Comparison of ENCODE assay signal across 12 cellular contexts in genomic region chr22:47396105-47396504, GRCh38.
DNase-seq lines count a peak whose midpoint lies in the region; ATAC-seq and TF ChIP-seq lines count a peak whose summit lies in the region.
"Had no signal": no experiment of that assay in that cellular context is flagged by ENCODE, and none has a peak within 500 bp of the region (broad histone marks: within the 10 kb centered on the region; RNA-seq: fewer than 3 reads in every experiment).

No MANE protein-coding gene starts in this region.

- no peaks in the 10 kb centered on the region for H3K9me3 ChIP-seq in MG63
- H3K9me3 ChIP-seq: Caco-2 had no signal

- no peak overlapping the region for H3K27ac Mint-ChIP-seq in chondrocyte (ENCODE audit: unreplicated experiment)
- H3K27ac Mint-ChIP-seq: CD8-positive, alpha-beta T cell; HFFc6 had no signal

- H3K36me3 ChIP-seq in MG63, result no peaks in the 10 kb centered on the region

- peak; percentile 48 for DNase-seq in activated effector memory CD4-positive, alpha-beta T cell treated with anti-CD3 and anti-CD28 coated beads, Interleukin-2, amount 50 U/mL, for 16 hours
- no peak for DNase-seq in activated effector memory CD4-positive, alpha-beta T cell treated with Interleukin-2 at 50 U/mL for 16 hours
- DNase-seq in chondrocyte (ENCODE audit: low spot score) (peak; percentile 61), sciatic nerve (ENCODE audit: low spot score) (peak; percentile 35), putamen (ENCODE audit: low spot score) (no peak), NCI-H226 (no peak), MG63 (no peak)
- DNase-seq: ACHN; Caco-2; CD8-positive, alpha-beta T cell; HCEC 1CT; HFFc6 had no signal

- ATAC-seq in sciatic nerve, result no peak
- ATAC-seq: CD8-positive, alpha-beta T cell had no signal

- no peak for TF ChIP-seq CTCF in chondrocyte (IDR thresholded peaks at IDR 0.05)

- H3K36me3 Mint-ChIP-seq in chondrocyte (ENCODE audit: low read depth), result peaks cover 1% of the 10 kb centered on the region
- H3K36me3 Mint-ChIP-seq: CD8-positive, alpha-beta T cell had no signal

- H3K9me3 Mint-ChIP-seq in chondrocyte (ENCODE audit: low read depth), result peaks cover 14% of the 10 kb centered on the region
- H3K9me3 Mint-ChIP-seq: CD8-positive, alpha-beta T cell had no signal

- no peaks in the 10 kb centered on the region for H3K27me3 ChIP-seq in MG63

- intact Hi-C loops in sciatic nerve (cut with DNase I), result no loop called here

- no peak overlapping the region for H3K4me3 Mint-ChIP-seq in chondrocyte (ENCODE audit: unreplicated experiment)
- H3K4me3 Mint-ChIP-seq: CD8-positive, alpha-beta T cell; HFFc6 had no signal

- no peaks in the 10 kb centered on the region for H3K4me1 Mint-ChIP-seq in chondrocyte (ENCODE audit: low read depth)

- H3K27me3 Mint-ChIP-seq in chondrocyte (ENCODE audit: low read depth), result no peaks in the 10 kb centered on the region

- H3K4me3 ChIP-seq in MG63, result no peak overlapping the region

Comparison
In these comparisons a context has a peak if more than half of its experiments do, and no peak if none do; other contexts are left out.
1. DNase-seq: peak in activated effector memory CD4-positive, alpha-beta T cell treated with anti-CD3 and anti-CD28 coated beads, Interleukin-2, amount 50 U/mL, for 16 hours (single experiment), chondrocyte (single experiment) and sciatic nerve (single experiment); none in activated effector memory CD4-positive, alpha-beta T cell treated with Interleukin-2 at 50 U/mL for 16 hours (single experiment), putamen (single experiment), NCI-H226 (single experiment) and MG63 (single experiment).